1 cellular context compared by ENCODE assay signal in the genomic region with DNA sequence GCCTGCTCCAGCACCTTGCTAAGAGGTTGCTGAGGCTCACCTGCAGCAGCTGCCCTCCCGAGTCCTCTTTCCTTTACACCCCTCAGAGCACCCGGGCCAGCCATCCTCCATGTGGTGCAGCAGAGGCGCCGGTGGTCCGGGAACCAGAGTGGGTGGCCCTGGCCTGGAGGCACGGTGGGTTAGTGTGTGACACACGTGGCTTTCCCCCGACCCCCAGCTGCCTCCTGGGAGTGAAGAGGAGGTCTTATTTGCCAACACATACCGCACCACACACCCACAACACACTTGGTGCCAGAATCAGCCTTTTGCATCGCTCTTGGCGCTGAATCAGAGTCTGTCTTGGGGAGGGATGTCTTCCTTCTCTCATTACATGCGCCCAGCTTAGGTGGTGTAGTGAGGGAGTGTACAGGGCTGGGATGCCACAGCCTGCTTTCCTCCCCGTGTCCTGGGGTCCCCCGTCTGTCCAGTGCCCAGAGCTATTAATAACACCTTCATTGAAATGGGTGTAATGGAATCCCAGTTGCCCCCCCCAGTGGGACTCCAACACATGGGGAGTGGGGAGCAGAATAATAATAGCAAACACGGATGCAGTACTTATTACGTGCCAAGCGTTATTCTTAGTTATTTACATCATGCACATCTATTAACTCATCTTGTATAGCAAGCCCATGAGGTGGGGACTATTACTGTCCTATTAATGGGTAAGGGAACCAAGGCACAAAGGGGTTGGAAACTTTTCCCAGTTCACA.
TF ChIP-seq lines count a peak whose summit lies in the region.

No MANE protein-coding gene starts in this region.

TF ChIP-seq in GM12878, 131 proteins besides CTCF, POLR2A, EP300 and RAD21:
- TF ChIP-seq REST (IDR thresholded peaks at IDR 0.05; ENCODE audit: low read depth, low read length) (no peak), KDM1A (IDR thresholded peaks at IDR 0.05; ENCODE audit: borderline replicate concordance) (no peak), TCF7 (IDR thresholded peaks at IDR 0.05; ENCODE audit: borderline replicate concordance) (no peak), ZSCAN29 (IDR thresholded peaks at IDR 0.05) (no peak), BCL11A (IDR thresholded peaks at IDR 0.05; ENCODE audit: low read depth, low read length) (no peak), POLR2AphosphoS2 (IDR thresholded peaks at IDR 0.05; ENCODE audit: low read depth, low read length) (no peak), CHD2 (IDR thresholded peaks at IDR 0.05; ENCODE audit: borderline replicate concordance, low read depth, low read length) (no peak), NRF1 (conservative IDR thresholded peaks at IDR 0.05; ENCODE audit: low read depth, low read length) (no peak)
